ENCODE assay signal across 19 cellular contexts in genomic region chr22:24315367-24315781, GRCh38. TPM values are rescaled to one million over a fixed set of nuclear protein-coding genes. Genes with fewer than 3 reads are reported as not detected.
A peak's percentile ranks its signal among the peaks of the same experiment; 100 is the strongest.
DNase-seq lines count a peak whose midpoint lies in the region; ATAC-seq, FAIRE-seq and TF ChIP-seq lines count a peak whose summit lies in the region.
"Had no signal": no experiment of that assay in that cellular context is flagged by ENCODE, and none has a peak within 500 bp of the region (broad histone marks: within the 10 kb centered on the region; RNA-seq: fewer than 3 reads in every experiment).

No MANE protein-coding gene starts in this region.

- H3K36me3 ChIP-seq in H7 (replicated peaks; ENCODE audit: control insufficient read depth, insufficient read depth, low read length): peaks cover 23% of the 10 kb centered on the region

- no peak for ATAC-seq in HG03097 (IDR thresholded peaks at IDR 0.05; ENCODE audit: low FRiP score, unreplicated experiment)

- H3K27ac ChIP-seq in VCaP: peak overlapping the region; percentile 52
- H3K27ac ChIP-seq: GM23248, right lobe of liver had no signal

- no peaks in the 10 kb centered on the region for H3K27me3 ChIP-seq in H7 (ENCODE audit: control insufficient read depth, insufficient read depth, low read length)
- H3K27me3 ChIP-seq: cardiac muscle cell, right lobe of liver had no signal

- H3K4me3 ChIP-seq in H7 (ENCODE audit: insufficient read depth, low read depth, low read length): no peak overlapping the region
- H3K4me3 ChIP-seq: cardiac muscle cell, GM23248, right lobe of liver had no signal

- peak; percentile 21 for FAIRE-seq in GM18507 (lab: Jason Lieb, UNC)
- FAIRE-seq: TTC549 had no signal

- TF ChIP-seq CTCF in VCaP (conservative IDR thresholded peaks at IDR 0.05): no peak

- DNase-seq in AG08396 (ENCODE audit: low spot score) (peak; percentile 24), GM18507 (ENCODE audit: extremely low spot score, insufficient read length, low read depth) (no peak), fibroblast of peridontal ligament (ENCODE audit: extremely low read depth) (peak; percentile 64), dedifferentiated amniotic fluid mesenchymal stem cell (ENCODE audit: extremely low spot score) (no peak), H7 (no peak), globus pallidus (ENCODE audit: low spot score) (no peak)
- DNase-seq: activated CD4-positive, alpha-beta T cell treated with anti-CD3 and anti-CD28 coated beads, Interleukin-2, amount 10 ng/mL, durations not matched to agents 7 days and 5 days; activated naive CD8-positive, alpha-beta T cell treated with anti-CD3 and anti-CD28 coated beads for 36 hours; Calu3; effector CD8-positive, alpha-beta T cell; GM23248; Kasumi-1; NCI-H1417; NCI-H2171 treated with DMSO at 0.1 percent for 48 hours; right lobe of liver had no signal

RNA-seq across cellular contexts. Expression of gene SPECC1L, which starts 44.7 kb away (rescaled TPM):
- total RNA-seq in H7 (2014; rRNA removed; shearing (Covaris generic)): 23.0 and 27.2 TPM in 2 replicates

Comparison
In these comparisons a context has a peak if more than half of its experiments do, and no peak if none do; other contexts are left out.
1. DNase-seq: peak in AG08396 (single experiment) and fibroblast of peridontal ligament (single experiment); none in GM18507 (single experiment), dedifferentiated amniotic fluid mesenchymal stem cell (single experiment), H7 (single experiment) and globus pallidus (single experiment).